In genomic region chr1:247448107-247448778, GRCh38 we compare ENCODE assay signal across 8 cellular contexts. TPM values are rescaled to one million over a fixed set of nuclear protein-coding genes. Genes with fewer than 3 reads are reported as not detected.
DNase-seq lines count a peak whose midpoint lies in the region; ATAC-seq, FAIRE-seq and TF ChIP-seq lines count a peak whose summit lies in the region.

No MANE protein-coding gene starts in this region.

- H4K8ac ChIP-seq in H1 (ENCODE audit: extremely low read depth, insufficient read depth, low read length), result peak overlapping the region; percentile 97; the same call in 1 of the 2 replicates

- H3K23ac ChIP-seq in H1 (ENCODE audit: insufficient read length), result no peak overlapping the region

- no peak overlapping the region for H2BK20ac ChIP-seq in H1 (ENCODE audit: low read length)

- no peak overlapping the region for H2AK5ac ChIP-seq in H1 (ENCODE audit: low read depth, low read length)

- peak overlapping the region; percentile 29; the same call in 1 of the 2 replicates for H2BK12ac ChIP-seq in H1 (ENCODE audit: low read depth, low read length)

- POLR2A ChIA-PET in AG04450 (lab: Yijun Ruan, JAX), result interaction anchor here (0.7 kb wide), 2 partner anchors 58 to 431 kb away, joined by 6 to 10 read pairs; no protein-coding TSS in a partner anchor
- POLR2A ChIA-PET in H1 (lab: Charles Lee; ENCODE audit: partially characterized antibody), result interaction anchor here (0.9 to 1.5 kb wide), 3 partner anchors 14 to 70 kb away, joined by 3 to 5 read pairs (median 5); no protein-coding TSS in a partner anchor

- H3K9me3 ChIP-seq in AG04450 (ENCODE audit: control insufficient read depth, insufficient read depth, low read length), result peaks cover 7% of the 10 kb centered on the region
- H3K9me3 ChIP-seq in H1 (ENCODE audit: insufficient read depth in 2 of 2, low read depth in 1 of 2, low read length in 1 of 2), result no peaks in the 10 kb centered on the region

- H3K27me3 Mint-ChIP-seq in GM23338 (ENCODE audit: insufficient read depth, low read depth, poor library complexity), result peaks cover 8% of the 10 kb centered on the region

- WGBS in H1 (ENCODE audit: extremely low coverage in 1 of 2, insufficient coverage in 1 of 2, insufficient read length in 1 of 2, insufficient replicate concordance in 2 of 2, low coverage in 1 of 2, low lambda C conversion rate in 2 of 2, missing lambda C conversion rate in 1 of 2), 2 experiments, result 33% methylated on average over 31 of the region's 31 CpGs; no CpG with 5 or more reads in 1 of the 2 experiments
- 10 to 11% methylated on average over 31 of the region's 31 CpGs for WGBS in lower leg skin, 2 donors

- H3K27ac Mint-ChIP-seq in GM23338, result peak overlapping the region; percentile 91

- H4K20me1 ChIP-seq in GM23338 (replicated peaks; ENCODE audit: insufficient read depth), result no peaks in the 10 kb centered on the region
- H4K20me1 ChIP-seq in H1 (replicated peaks in 1 of 2; ENCODE audit: control insufficient read depth in 1 of 2, insufficient read depth in 2 of 2, low read length in 2 of 2), result peaks cover 0 to 2% of the 10 kb centered on the region in 2 experiments

- DNase-seq in AG04450 (ENCODE audit: low read depth, low spot score), result no peak
- DNase-seq in GM23338 (ENCODE audit: low spot score), result peak; percentile 90
- DNase-seq in H1 (ENCODE audit: low read depth in 1 of 2, low spot score in 2 of 2), result peak; percentile 23 to 71
- peak; percentile 30 to 91 for DNase-seq in lower leg skin (ENCODE audit: low spot score in 2 of 2)
- DNase-seq in stimulated activated CD4-positive, alpha-beta T cell treated with anti-CD3 and anti-CD28 coated beads, Interleukin-4, amount 100 ng/mL, for 24 hours, result peak; percentile 20

- H3K27ac ChIP-seq in AG04450 (ENCODE audit: low read depth, low read length), result no peak overlapping the region
- H3K27ac ChIP-seq in GM23338 (ENCODE audit: low read depth), result no peak overlapping the region
- no peak overlapping the region for H3K27ac ChIP-seq in H1 (ENCODE audit: low read depth, low read length)

- no peak overlapping the region for H4K91ac ChIP-seq in H1 (replicated peaks; ENCODE audit: insufficient read length, low read length)

- no peak for FAIRE-seq in H1 (lab: Jason Lieb, UNC)

- no peak overlapping the region for H3K56ac ChIP-seq in H1 (replicated peaks; ENCODE audit: insufficient read length, low read depth, low read length)

- H3K4ac ChIP-seq in H1 (replicated peaks; ENCODE audit: insufficient read length, low read depth, low read length), result no peak overlapping the region

- no peaks in the 10 kb centered on the region for H3F3A ChIP-seq in GM23338 (replicated peaks; ENCODE audit: low read depth)

- no peak overlapping the region; a peak in 2 of 7 replicates for H3K9ac ChIP-seq in H1 (replicated peaks in 1 of 4; ENCODE audit: extremely low read depth in 1 of 4, low read depth in 3 of 4, low read length in 3 of 4)

- peak; percentile 25 to 38; a peak in 2 of 4 replicates for TF ChIP-seq RAD21 in H1 (IDR thresholded peaks at IDR 0.05 in 1 of 2, conservative IDR thresholded peaks at IDR 0.05 in 1 of 2; ENCODE audit: low read depth in 2 of 2, low read length in 2 of 2)

- peak in 1 of 2 experiments; percentile 45; a peak in 1 of 3 replicates for TF ChIP-seq EP300 in H1 (IDR thresholded peaks at IDR 0.05; ENCODE audit: borderline replicate concordance in 1 of 2, low read depth in 2 of 2, low read length in 2 of 2)

- H3K4me1 ChIP-seq in GM23338 (ENCODE audit: insufficient read depth) (no peaks in the 10 kb centered on the region), H1 (replicated peaks in 1 of 4; ENCODE audit: control insufficient read depth in 3 of 4, insufficient read depth in 4 of 4, low read length in 3 of 4) (peaks cover 0 to 4% (median 1%) of the 10 kb centered on the region in 4 experiments; a peak in 3 of 7 replicates)

- peak overlapping the region; percentile 56 for H3K4me3 ChIP-seq in AG04450 (ENCODE audit: low read depth, low read length)
- peak overlapping the region; percentile 44 for H3K4me3 ChIP-seq in GM23338
- H3K4me3 ChIP-seq in H1 (ENCODE audit: extremely low read depth in 1 of 4, insufficient read depth in 2 of 4, low read depth in 3 of 4, low read length in 4 of 4), result peak overlapping the region; percentile 27 to 58 (median 37)
- peak overlapping the region; percentile 23 for H3K4me3 ChIP-seq in lower leg skin (ENCODE audit: low read depth, poor library complexity, severe bottlenecking)

- H4K5ac ChIP-seq in H1 (ENCODE audit: insufficient read length, low read depth, low read length), result peak overlapping the region; percentile 83

- no peak overlapping the region for H3K14ac ChIP-seq in H1 (ENCODE audit: insufficient read length)

- CTCF ChIA-PET in AG04450 (lab: Charles Lee) (interaction anchor here (0.6 to 1.9 kb wide), 5 partner anchors 9 to 1459 kb away, joined by 3 to 13 read pairs (median 4); no protein-coding TSS in a partner anchor), H1 (lab: Charles Lee; ENCODE audit: partially characterized antibody) (interaction anchor here (0.8 to 2.7 kb wide), 9 partner anchors 15 to 141 kb away, joined by 3 to 13 read pairs (median 4); no protein-coding TSS in a partner anchor)

- no peak overlapping the region for H3K18ac ChIP-seq in H1 (ENCODE audit: extremely low read depth, low read length)

- H3K4me3 Mint-ChIP-seq in GM23338, result peak overlapping the region; percentile 72

- H3K79me2 ChIP-seq in GM23338 (replicated peaks; ENCODE audit: insufficient read depth) (no peaks in the 10 kb centered on the region), H1 (ENCODE audit: control insufficient read depth in 1 of 2, insufficient read depth in 2 of 2, low read length in 2 of 2) (no peaks in the 10 kb centered on the region)

- H3K27me3 ChIP-seq in AG04450 (ENCODE audit: control insufficient read depth, insufficient read depth, low read length) (no peaks in the 10 kb centered on the region), GM23338 (ENCODE audit: insufficient read depth) (no peaks in the 10 kb centered on the region), H1 (replicated peaks in 1 of 4; ENCODE audit: control insufficient read depth in 3 of 4, extremely low read depth in 1 of 4, insufficient read depth in 3 of 4, low read length in 3 of 4) (no peaks in the 10 kb centered on the region)

- intact Hi-C loops in lower leg skin (cut with DNase I; ENCODE audit: low total_unique reads), result no loop called here

- H3K4me1 Mint-ChIP-seq in GM23338, result peaks cover 4% of the 10 kb centered on the region; the same call in 2 of the 3 replicates

- no peak overlapping the region; the same call in 1 of the 2 replicates for H2BK5ac ChIP-seq in H1 (ENCODE audit: low read depth, low read length)

- TF ChIP-seq POLR2A in H1 (IDR thresholded peaks at IDR 0.05; ENCODE audit: control extremely low read depth in 1 of 2, low read depth in 2 of 2, low read length in 2 of 2), result peak in 1 of 2 experiments; percentile 69; a peak in 1 of 3 replicates
- TF ChIP-seq POLR2A in lower leg skin (IDR thresholded peaks at IDR 0.05), result no peak

- TF ChIP-seq CTCF in AG04450 (IDR thresholded peaks at IDR 0.05; ENCODE audit: low read depth, low read length) (no peak; the same call in 1 of the 2 replicates), GM23338 (conservative IDR thresholded peaks at IDR 0.05; ENCODE audit: low read depth in 2 of 2) (peak; percentile 20 to 46; a peak in 2 of 4 replicates), H1 (IDR thresholded peaks at IDR 0.05; ENCODE audit: control extremely low read depth in 1 of 3, insufficient read depth in 1 of 3, low read depth in 1 of 3, low read length in 3 of 3) (peak; percentile 2 to 37 (median 21); a peak in 3 of 4 replicates), lower leg skin (IDR thresholded peaks at IDR 0.05) (no peak)

- H3K4me2 ChIP-seq in GM23338 (peak overlapping the region; percentile 70), H1 (ENCODE audit: insufficient read depth in 1 of 2, low read depth in 2 of 2, low read length in 2 of 2) (peak overlapping the region; percentile 74 to 76)

- no peak overlapping the region for H2BK120ac ChIP-seq in H1 (replicated peaks; ENCODE audit: low read depth, low read length)

- no peaks in the 10 kb centered on the region for H3K36me3 Mint-ChIP-seq in GM23338 (ENCODE audit: low read depth)

- no peaks in the 10 kb centered on the region for H3K9me3 Mint-ChIP-seq in GM23338

- H3K9me2 ChIP-seq in GM23338 (ENCODE audit: insufficient read depth), result no peaks in the 10 kb centered on the region

- peak overlapping the region; percentile 40 for H2AFZ ChIP-seq in GM23338
- H2AFZ ChIP-seq in H1 (ENCODE audit: low read length), result peak overlapping the region; percentile 98

- no peaks in the 10 kb centered on the region for H3K79me1 ChIP-seq in H1 (ENCODE audit: low read depth, low read length)

- H3K23me2 ChIP-seq in H1 (ENCODE audit: low read depth, low read length), result peaks cover 2% of the 10 kb centered on the region

- no peaks in the 10 kb centered on the region for H3K36me3 ChIP-seq in GM23338 (ENCODE audit: insufficient read depth)
- no peaks in the 10 kb centered on the region for H3K36me3 ChIP-seq in H1 (ENCODE audit: control insufficient read depth in 2 of 4, insufficient read depth in 4 of 4, low read length in 3 of 4)

- ATAC-seq in GM23338 (peak; percentile 97), SK-N-SH treated with all-trans-retinoic acid at 6 μM for 48 hours (peak; percentile 94), HG03565 (IDR thresholded peaks at IDR 0.05; ENCODE audit: unreplicated experiment) (no peak), HG03520 (IDR thresholded peaks at IDR 0.05; ENCODE audit: unreplicated experiment) (no peak)

- H2BK15ac ChIP-seq in H1 (ENCODE audit: low read length), result no peak overlapping the region

RNA-seq across cellular contexts. Expression of gene OR2B11, which starts 9.7 kb away (rescaled TPM):
- polyA plus RNA-seq in AG04450 (2011; rRNA removed) (not detected in 2 replicates), GM23338 (2016; fragmentation: Nextera tagmentation; extraction: Ambion mirVana) (not detected in 2 replicates), H1 (2011; rRNA removed) (not detected in 2 replicates)
- not detected in 2 replicates for polyA minus RNA-seq in AG04450 (2011; rRNA and poly(A)+ RNA removed)
- total RNA-seq in GM23338 (2014; rRNA removed; shearing (Covaris generic)), result not detected in 2 replicates
- not detected in 2 replicates for total RNA-seq in H1 (2021; fragmentation: NEBNext Ultra II Directional; extraction: Animal tissue kit (Norgen Biotek cat#: 25700))
- not detected for polyA plus RNA-seq in H1 (2011; cell fraction: cytosol; rRNA removed)
- not detected for polyA plus RNA-seq in H1 (2011; cell fraction: nucleus; rRNA removed)
- not detected in 4 replicates for polyA plus RNA-seq in H1 (2012, experiment 1 of 2)
- not detected for polyA plus RNA-seq in H1 (2012, experiment 2 of 2)
- not detected for polyA plus RNA-seq in H1 (2013, experiment 1 of 2)
- not detected for polyA plus RNA-seq in H1 (2013, experiment 2 of 2)
- polyA minus RNA-seq in H1 (2011; rRNA and poly(A)+ RNA removed), result not detected in 2 replicates
- not detected for polyA minus RNA-seq in H1 (2011; cell fraction: cytosol; rRNA and poly(A)+ RNA removed)
- not detected for polyA minus RNA-seq in H1 (2011; cell fraction: nucleus; rRNA and poly(A)+ RNA removed)
- not detected for total RNA-seq in lower leg skin

RNA-seq across cellular contexts. Expression of gene NLRP3, which starts 32.3 kb away (rescaled TPM):
- polyA plus RNA-seq in AG04450 (2011; rRNA removed) (0.06 and 0.09 TPM in 2 replicates), GM23338 (2016; fragmentation: Nextera tagmentation; extraction: Ambion mirVana) (0.14 TPM in 1 of 2 replicates, not detected in the other), H1 (2011; rRNA removed) (0.03 and 0.05 TPM in 2 replicates)
- not detected in 2 replicates for polyA minus RNA-seq in AG04450 (2011; rRNA and poly(A)+ RNA removed)
- total RNA-seq in GM23338 (2014; rRNA removed; shearing (Covaris generic)), result 0.42 TPM in 1 of 2 replicates, not detected in the other
- total RNA-seq in H1 (2021; fragmentation: NEBNext Ultra II Directional; extraction: Animal tissue kit (Norgen Biotek cat#: 25700)), result 0.19 and 0.23 TPM in 2 replicates
- polyA plus RNA-seq in H1 (2011; cell fraction: cytosol; rRNA removed), result 0.08 TPM
- 0.14 TPM for polyA plus RNA-seq in H1 (2011; cell fraction: nucleus; rRNA removed)
- 0.05 to 0.39 TPM (median 0.10 TPM) in 4 replicates for polyA plus RNA-seq in H1 (2012, experiment 1 of 2)
- polyA plus RNA-seq in H1 (2012, experiment 2 of 2), result not detected
- 0.04 TPM for polyA plus RNA-seq in H1 (2013, experiment 1 of 2)
- polyA plus RNA-seq in H1 (2013, experiment 2 of 2), result 0.02 TPM
- polyA minus RNA-seq in H1 (2011; rRNA and poly(A)+ RNA removed), result 0.03 and 0.10 TPM in 2 replicates
- 0.29 TPM for polyA minus RNA-seq in H1 (2011; cell fraction: cytosol; rRNA and poly(A)+ RNA removed)
- not detected for polyA minus RNA-seq in H1 (2011; cell fraction: nucleus; rRNA and poly(A)+ RNA removed)
- 1 to 10 TPM in 1 of 4 donors, under 1 TPM in 3; 0.13 to 1.2 (median 0.32) TPM for total RNA-seq in lower leg skin

Comparison
In these comparisons a context has a peak if more than half of its experiments do, and no peak if none do; other contexts are left out.
1. CTCF ChIP-seq: peak in GM23338 (2 of 2) and H1 (3 of 3); none in AG04450 (single experiment) and lower leg skin (0 of 3).
2. ATAC-seq: peak in GM23338 (single experiment) and SK-N-SH treated with all-trans-retinoic acid at 6 μM for 48 hours (single experiment); none in HG03565 (single experiment) and HG03520 (single experiment).
3. Peak in every context shown above with its lines, with median percentiles within 50 percentile points of each other: H3K4me3 ChIP-seq.